1 cellular context compared by ENCODE assay signal in the genomic region with DNA sequence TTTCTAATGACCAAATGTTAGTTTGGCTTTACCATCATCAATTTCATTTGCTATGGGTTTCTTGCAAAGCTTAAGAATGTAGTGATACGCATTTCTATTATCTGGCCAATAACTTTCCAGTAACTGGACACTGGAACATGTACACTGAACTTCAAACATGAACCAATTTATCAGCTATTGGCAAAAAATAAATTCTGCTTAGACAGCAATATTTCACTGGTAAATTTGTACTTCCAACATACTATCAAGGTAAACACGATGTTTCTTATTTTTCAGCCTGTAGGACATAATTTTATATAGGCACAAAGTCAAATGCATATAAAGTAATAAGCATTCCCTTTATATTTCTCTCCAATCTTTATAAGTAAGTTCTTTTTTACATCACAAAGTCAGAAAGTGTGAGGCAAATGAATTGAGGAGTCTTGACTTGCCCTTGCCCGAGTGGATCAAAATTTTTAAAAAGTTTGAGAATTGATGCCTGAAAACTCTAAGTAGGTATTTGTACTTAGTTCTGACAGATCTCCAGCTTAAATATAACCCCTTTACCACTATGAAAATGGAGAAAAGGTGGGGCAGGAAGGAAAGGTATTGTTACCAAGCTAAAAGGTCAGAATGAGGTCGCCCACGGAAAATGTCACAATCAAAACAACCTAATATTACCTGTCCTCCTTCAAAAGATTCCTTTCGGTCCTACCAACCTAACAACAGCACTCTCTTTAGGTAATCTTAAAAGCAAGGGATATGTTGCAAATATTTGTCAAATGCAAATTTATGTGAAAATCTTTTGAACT.
TF ChIP-seq lines count a peak whose summit lies in the region.

No MANE protein-coding gene starts in this region.

TF ChIP-seq in K562, 482 proteins besides CTCF, POLR2A, EP300 and RAD21 (continued from another document):
- TF ChIP-seq MLLT1 (IDR thresholded peaks at IDR 0.05), result no peak
- TF ChIP-seq, protein P1, sequence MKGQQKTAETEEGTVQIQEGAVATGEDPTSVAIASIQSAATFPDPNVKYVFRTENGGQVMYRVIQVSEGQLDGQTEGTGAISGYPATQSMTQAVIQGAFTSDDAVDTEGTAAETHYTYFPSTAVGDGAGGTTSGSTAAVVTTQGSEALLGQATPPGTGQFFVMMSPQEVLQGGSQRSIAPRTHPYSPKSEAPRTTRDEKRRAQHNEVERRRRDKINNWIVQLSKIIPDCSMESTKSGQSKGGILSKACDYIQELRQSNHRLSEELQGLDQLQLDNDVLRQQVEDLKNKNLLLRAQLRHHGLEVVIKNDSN (CRISPR knock-in tag; IDR thresholded peaks at IDR 0.05), result no peak
TF ChIP-seq in K562: peak in this region for 5.
